ENCODE assay signal across 9 cellular contexts in the genomic region with DNA sequence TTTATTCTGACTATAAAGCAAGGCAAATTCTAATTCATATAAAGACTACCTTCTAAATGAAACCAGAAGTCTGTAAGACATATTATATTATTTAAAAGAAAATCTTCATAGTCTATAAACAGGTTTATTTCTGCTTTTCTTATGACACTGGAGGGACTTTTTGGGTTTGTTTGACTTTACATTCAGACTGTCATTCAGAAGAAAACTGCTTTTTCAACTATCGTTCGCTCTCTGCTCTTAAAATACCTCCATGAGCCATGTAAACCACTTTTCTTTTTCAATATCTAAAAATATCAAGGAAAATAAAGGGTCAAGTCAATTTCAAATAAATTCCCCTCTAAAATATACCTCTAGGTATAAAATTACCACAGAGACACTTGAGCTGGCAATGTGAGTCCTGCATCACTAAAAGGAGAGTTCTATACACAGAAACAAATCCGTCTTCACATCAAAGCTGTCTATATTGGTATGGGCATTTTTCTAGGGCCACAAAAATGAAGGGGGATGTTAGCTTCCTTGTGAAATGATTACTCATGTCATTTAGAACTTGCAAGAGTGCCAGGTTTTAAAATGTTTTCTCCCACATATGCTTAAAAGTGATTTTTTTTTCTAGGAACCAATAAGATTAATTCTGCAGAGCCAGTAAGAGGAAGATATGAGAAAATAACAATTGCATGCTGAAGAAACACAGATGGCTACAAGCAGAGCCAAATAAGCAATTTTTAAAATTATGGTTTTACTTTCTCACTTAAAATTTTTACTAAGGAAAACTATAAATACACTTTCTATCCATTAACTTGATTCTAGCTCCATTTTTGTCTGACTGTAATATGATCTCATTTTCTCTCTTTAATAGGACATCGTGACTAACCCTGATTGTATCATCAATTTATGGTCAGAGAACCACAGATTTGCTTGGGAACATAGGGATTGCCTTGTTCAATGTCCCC.
DNase-seq lines count a peak whose midpoint lies in the region; ATAC-seq and TF ChIP-seq lines count a peak whose summit lies in the region.
"Had no signal": no experiment of that assay in that cellular context is flagged by ENCODE, and none has a peak within 500 bp of the region (broad histone marks: within the 10 kb centered on the region; RNA-seq: fewer than 3 reads in every experiment).

No MANE protein-coding gene starts in this region.

- H3K27me3 Mint-ChIP-seq in T-helper 17 cell, result no peaks in the 10 kb centered on the region
- H3K27me3 Mint-ChIP-seq: activated CD4-positive, alpha-beta T cell treated with anti-CD3 and anti-CD28 coated beads, Interleukin-2, amount 10 ng/mL, durations not matched to agents 7 days and 5 days had no signal

- H3K27me3 ChIP-seq in osteoblast (ENCODE audit: insufficient read depth, low read length), result no peaks in the 10 kb centered on the region
- no peaks in the 10 kb centered on the region for H3K27me3 ChIP-seq in effector memory CD4-positive, alpha-beta T cell (replicated peaks; ENCODE audit: control insufficient read depth, insufficient read depth, low read length, poor library complexity, severe bottlenecking)

- DNase-seq in T-helper 17 cell, result no peak
- peak; percentile 44 for DNase-seq in osteoblast (ENCODE audit: insufficient read length, low spot score, missing footprints)
- no peak for DNase-seq in effector memory CD4-positive, alpha-beta T cell
- DNase-seq in NCI-H748 treated with DMSO at 0.1 percent for 48 hours (lab: John Stamatoyannopoulos, UW), result no peak
- DNase-seq: activated CD4-positive, alpha-beta T cell treated with anti-CD3 and anti-CD28 coated beads, Interleukin-2, amount 10 ng/mL, durations not matched to agents 7 days and 5 days; NCI-H2227 treated with DMSO at 0.1 percent for 48 hours had no signal

- H3K27ac Mint-ChIP-seq in T-helper 17 cell, result peak overlapping the region; percentile 84
- H3K27ac Mint-ChIP-seq: activated CD4-positive, alpha-beta T cell treated with anti-CD3 and anti-CD28 coated beads, Interleukin-2, amount 10 ng/mL, durations not matched to agents 7 days and 5 days had no signal

- peaks cover 12% of the 10 kb centered on the region for H3K36me3 Mint-ChIP-seq in T-helper 17 cell (ENCODE audit: low read depth)

- no peaks in the 10 kb centered on the region for H4K20me1 ChIP-seq in osteoblast (ENCODE audit: insufficient read depth, low read length)

- peaks cover 17% of the 10 kb centered on the region for H3K4me1 ChIP-seq in osteoblast (ENCODE audit: insufficient read depth, low read length)
- H3K4me1 ChIP-seq in effector memory CD4-positive, alpha-beta T cell (ENCODE audit: control insufficient read depth, insufficient read depth, low read length, poor library complexity, severe bottlenecking), result peaks cover 6% of the 10 kb centered on the region

- no peak overlapping the region for H2AFZ ChIP-seq in osteoblast (ENCODE audit: low read length)

- peak overlapping the region; percentile 62 for H3K27ac ChIP-seq in osteoblast (ENCODE audit: low read depth, low read length)
- no peak overlapping the region for H3K27ac ChIP-seq in effector memory CD4-positive, alpha-beta T cell (ENCODE audit: insufficient read depth, low read length, poor library complexity, severe bottlenecking)

- H3K9me3 ChIP-seq in T-helper 17 cell (ENCODE audit: control insufficient read depth, low read length, poor library complexity, severe bottlenecking) (no peaks in the 10 kb centered on the region), osteoblast (ENCODE audit: low read depth, low read length) (no peaks in the 10 kb centered on the region)
- no peaks in the 10 kb centered on the region for H3K9me3 ChIP-seq in effector memory CD4-positive, alpha-beta T cell (ENCODE audit: control insufficient read depth, low read length)

- peak overlapping the region; percentile 59 for H3K4me2 ChIP-seq in osteoblast (ENCODE audit: insufficient read depth, low read length)

- peak overlapping the region; percentile 9 for H3K4me3 Mint-ChIP-seq in T-helper 17 cell
- H3K4me3 Mint-ChIP-seq: activated CD4-positive, alpha-beta T cell treated with anti-CD3 and anti-CD28 coated beads, Interleukin-2, amount 10 ng/mL, durations not matched to agents 7 days and 5 days had no signal

- peaks cover 5% of the 10 kb centered on the region for H3K36me3 ChIP-seq in osteoblast (ENCODE audit: insufficient read depth, low read length)
- peaks cover 12% of the 10 kb centered on the region for H3K36me3 ChIP-seq in effector memory CD4-positive, alpha-beta T cell (ENCODE audit: control insufficient read depth, insufficient read depth, low read length)

- peak; percentile 79 for ATAC-seq in GM19023 (IDR thresholded peaks at IDR 0.05; ENCODE audit: unreplicated experiment)
- ATAC-seq in HG02642 (IDR thresholded peaks at IDR 0.05; ENCODE audit: poor library complexity, unreplicated experiment), result peak; percentile 75
- peak; percentile 88 for ATAC-seq in T-helper 17 cell
- no peak for ATAC-seq in GM21381 (IDR thresholded peaks at IDR 0.05; ENCODE audit: unreplicated experiment)

- no peaks in the 10 kb centered on the region for H3K79me2 ChIP-seq in osteoblast (ENCODE audit: insufficient read depth, low read length)

- H3K4me1 Mint-ChIP-seq in T-helper 17 cell, result peaks cover 19% of the 10 kb centered on the region

- TF ChIP-seq CTCF in osteoblast (IDR thresholded peaks at IDR 0.05; ENCODE audit: extremely low read depth, low read depth, low read length), result no peak

- H3K4me3 ChIP-seq in osteoblast (ENCODE audit: insufficient read depth, low read length), result no peak overlapping the region
- no peak overlapping the region for H3K4me3 ChIP-seq in effector memory CD4-positive, alpha-beta T cell (ENCODE audit: insufficient read depth, low read depth, low read length, poor library complexity, severe bottlenecking)
